ENCODE assay signal across 9 cellular contexts in genomic region chr1:165598676-165599059, GRCh38. TPM values are rescaled to one million over a fixed set of nuclear protein-coding genes. Genes with fewer than 3 reads are reported as not detected.
DNase-seq lines count a peak whose midpoint lies in the region; ATAC-seq, FAIRE-seq and TF ChIP-seq lines count a peak whose summit lies in the region.
"Had no signal": no experiment of that assay in that cellular context is flagged by ENCODE, and none has a peak within 500 bp of the region (broad histone marks: within the 10 kb centered on the region; RNA-seq: fewer than 3 reads in every experiment).

No MANE protein-coding gene starts in this region.

- WGBS in K562 (ENCODE audit: insufficient coverage, low coverage, missing lambda C conversion rate): 18% methylated on average over 3 of the region's 3 CpGs
- 26 to 34% methylated on average over 3 of the region's 3 CpGs for WGBS in lung, 2 donors
- WGBS in aorta, 2 donors: 7 to 13% methylated on average over 3 of the region's 3 CpGs

- H3K36me3 ChIP-seq in K562 (ENCODE audit: control insufficient read depth, insufficient read depth, low read length) (no peaks in the 10 kb centered on the region), lung (ENCODE audit: control insufficient read depth in 2 of 2, insufficient read depth in 2 of 2, low read length in 2 of 2) (no peaks in the 10 kb centered on the region), aorta (ENCODE audit: control insufficient read depth in 1 of 2, insufficient read depth in 2 of 2, low read length in 1 of 2) (no peaks in the 10 kb centered on the region)

- no peaks in the 10 kb centered on the region for H4K20me1 ChIP-seq in K562 (replicated peaks; ENCODE audit: control insufficient read depth, insufficient read depth, low read length)

- no TSS peak for BruUV-seq in K562 (replicated peaks; lab: Mats Ljungman, UMichigan)

- peak overlapping the region; percentile 93 for H3K4me3 Mint-ChIP-seq in HFFc6

- peaks cover 37% of the 10 kb centered on the region for H3K4me1 Mint-ChIP-seq in HFFc6 (ENCODE audit: low read depth)

- H3K27ac ChIP-seq in K562 (ENCODE audit: extremely low read depth, low read depth, low read length) (peak overlapping the region; percentile 67), lung (ENCODE audit: low read depth in 1 of 2, low read length in 1 of 2) (peak overlapping the region; percentile 64 to 92), aorta (ENCODE audit: low read depth in 1 of 2, low read length in 2 of 2) (peak overlapping the region; percentile 18 to 79)

- no peak for TF ChIP-seq EP300 in K562 (IDR thresholded peaks at IDR 0.05; ENCODE audit: low read length)

- CTCF ChIA-PET in K562 (lab: Yijun Ruan, JAX; ENCODE audit: low intra/inter-chr PET ratio): no interaction called here

- peaks cover 2% of the 10 kb centered on the region for H3K27me3 Mint-ChIP-seq in HFFc6 (ENCODE audit: insufficient read depth)

- FAIRE-seq in K562 (lab: Jason Lieb, UNC): no peak

- ATAC-seq in K562 (no peak; the same call in 2 of the 3 replicates), lung (ENCODE audit: insufficient read depth, low FRiP score) (no peak), aorta (ENCODE audit: low FRiP score) (no peak), HG03565 (IDR thresholded peaks at IDR 0.05; ENCODE audit: unreplicated experiment) (no peak)

- no peak for TF ChIP-seq RAD21 in K562 (CRISPR knock-in tag; conservative IDR thresholded peaks at IDR 0.05 in 1 of 2, IDR thresholded peaks at IDR 0.05 in 1 of 2)

- intact Hi-C loops in K562 (cut with micrococcal nuclease): loop anchor here (1.0 kb wide), 1 partner anchor 230 kb away; no protein-coding TSS in a partner anchor
- intact Hi-C loops in aorta (cut with DNase I): loop anchor here in 1 of 2 donors (5.0 to 10.0 kb wide), 3 partner anchors 34 to 454 kb away; partner anchors contain the start of genes MGST3 and TMCO1

- no peaks in the 10 kb centered on the region for H3K79me2 ChIP-seq in K562 (ENCODE audit: control insufficient read depth, insufficient read depth, low read length)

- H3K27ac Mint-ChIP-seq in HFFc6: peak overlapping the region; percentile 97

- TF ChIP-seq POLR2A in K562 (conservative IDR thresholded peaks at IDR 0.05): no peak

- H3K4me2 ChIP-seq in K562 (ENCODE audit: insufficient read depth, low read length): peak overlapping the region; percentile 89

- no peak for DNase-seq in AG09309 (ENCODE audit: low read depth)
- DNase-seq in HFFc6: no peak
- DNase-seq in K562 (ENCODE audit: extremely low read depth in 1 of 4, low spot score in 3 of 4): peak in 1 of 4 experiments; percentile 14
- DNase-seq in lung (ENCODE audit: low spot score): no peak
- no peak for DNase-seq in aorta
- no peak for DNase-seq in kidney glomerular epithelial cell (lab: John Stamatoyannopoulos, UW)
- DNase-seq in AG20443 (ENCODE audit: low spot score): no peak

- H3K9me3 Mint-ChIP-seq in HFFc6: no peaks in the 10 kb centered on the region

- POLR2A ChIA-PET in K562 (lab: Yijun Ruan, JAX): interaction anchor here (0.6 to 2.0 kb wide), 6 partner anchors 11 to 218 kb away, joined by 3 to 10 read pairs (median 4); no protein-coding TSS in a partner anchor

- peak overlapping the region; percentile 98 for H2AFZ ChIP-seq in K562 (ENCODE audit: low read depth, low read length)

- H3K27me3 ChIP-seq in K562 (ENCODE audit: control insufficient read depth in 2 of 2, insufficient read depth in 2 of 2, low read length in 2 of 2) (0 out of 5 replicates have a peak, but pooled peaks cover 0 to 4% of the 10 kb centered on the region in 2 experiments), lung (ENCODE audit: control insufficient read depth, insufficient read depth) (no peaks in the 10 kb centered on the region), aorta (ENCODE audit: control insufficient read depth in 1 of 2, insufficient read depth in 2 of 2, low read length in 1 of 2) (no peaks in the 10 kb centered on the region)

- H3K4me3 ChIP-seq in AG09309 (ENCODE audit: control insufficient read depth, low read depth, low read length) (peak overlapping the region; percentile 74), K562 (peak overlapping the region; percentile 47), lung (peak overlapping the region; percentile 49), aorta (ENCODE audit: low read length in 2 of 2) (peak overlapping the region; percentile 47 to 86)

- no peaks in the 10 kb centered on the region for H3K36me3 Mint-ChIP-seq in HFFc6 (ENCODE audit: low read depth)

- in situ Hi-C loops in K562 (cut with MboI): loop anchor here (5.0 to 25.0 kb wide), 2 partner anchors 206 to 461 kb away; no protein-coding TSS in a partner anchor

- H3K4me1 ChIP-seq in K562 (replicated peaks in 1 of 2; ENCODE audit: control insufficient read depth in 2 of 2, insufficient read depth in 2 of 2, low read length in 2 of 2): peaks cover 3 to 9% of the 10 kb centered on the region in 2 experiments; a peak in 4 of 5 replicates
- peaks cover 0 to 4% of the 10 kb centered on the region in 2 donors for H3K4me1 ChIP-seq in lung (ENCODE audit: control insufficient read depth in 2 of 2, insufficient read depth in 2 of 2, low read length in 2 of 2)
- H3K4me1 ChIP-seq in aorta (ENCODE audit: control insufficient read depth in 1 of 2, insufficient read depth in 2 of 2, low read length in 2 of 2): peaks cover 0 to 5% of the 10 kb centered on the region in 2 donors

- H3K9me1 ChIP-seq in K562 (ENCODE audit: control insufficient read depth, insufficient read depth, low read length): no peaks in the 10 kb centered on the region

- H3K9me3 ChIP-seq in K562 (replicated peaks; ENCODE audit: control insufficient read depth, insufficient read depth, low read depth, low read length) (no peaks in the 10 kb centered on the region), lung (ENCODE audit: control insufficient read depth in 2 of 2, insufficient read depth in 1 of 2, low read length in 1 of 2) (no peaks in the 10 kb centered on the region), aorta (ENCODE audit: control insufficient read depth, low read length) (no peaks in the 10 kb centered on the region)

- peak overlapping the region; percentile 73 to 90 for H3K9ac ChIP-seq in K562 (ENCODE audit: insufficient read depth in 1 of 2, low read depth in 2 of 2, low read length in 2 of 2)

- TF ChIP-seq CTCF in AG09309 (IDR thresholded peaks at IDR 0.05; ENCODE audit: control insufficient read depth, insufficient read depth, low read depth, low read length, missing control alignments) (no peak), HFFc6 (IDR thresholded peaks at IDR 0.05) (no peak), K562 (IDR thresholded peaks at IDR 0.05 in 2 of 3, conservative IDR thresholded peaks at IDR 0.05 in 1 of 3; ENCODE audit: insufficient read depth in 2 of 3, low read depth in 1 of 3, low read length in 3 of 3) (no peak), lung (IDR thresholded peaks at IDR 0.05; ENCODE audit: control extremely low read depth, extremely low read depth) (no peak)

RNA-seq across cellular contexts. Expression of gene MGST3, which starts 32.4 kb away (rescaled TPM):
- 100 to 1,000 TPM; 183 to 203 (median 196) TPM for total RNA-seq in HFFc6 (2021; fragmentation: NEBNext Ultra II Directional; extraction: Animal tissue kit (Norgen Biotek cat#: 25700))
- total RNA-seq in K562 (2011; cell fraction: chromatin; rRNA removed; ENCODE audit: low replicate concordance): 35.8 and 55.6 TPM in 2 replicates
- 29.2 and 42.6 TPM in 2 replicates for total RNA-seq in K562 (2011; cell fraction: nucleolus; rRNA removed)
- 66.3 and 86.9 TPM in 2 replicates for total RNA-seq in K562 (2011; cell fraction: nucleoplasm; rRNA removed)
- 69.9 and 70.7 TPM in 2 replicates for total RNA-seq in K562 (2014; rRNA removed)
- total RNA-seq in K562 (2014; rRNA removed; fragmentation: Illumina TruSeq; extraction: Trizol): 92.8 and 95.1 TPM in 2 replicates
- 99.5 and 105 TPM in 2 replicates for total RNA-seq in K562 (2015; rRNA removed; fragmentation: Illumina TruSeq; extraction: Trizol)
- 77.0 and 82.0 TPM in 2 replicates for total RNA-seq in K562 (2021)
- 109 and 112 TPM in 2 replicates for polyA plus RNA-seq in K562 (2011; rRNA removed)
- polyA plus RNA-seq in K562 (2011; cell fraction: cytosol; rRNA removed): 137 and 139 TPM in 2 replicates
- polyA plus RNA-seq in K562 (2011; cell fraction: nucleus; rRNA removed): 105 and 159 TPM in 2 replicates
- polyA plus RNA-seq in K562 (2012): 151 and 161 TPM in 2 replicates
- 82.0 and 98.7 TPM in 2 replicates for polyA plus RNA-seq in K562 (2014; fragmentation: Illumina TruSeq; extraction: Trizol)
- polyA plus RNA-seq in K562 (2014; fragmentation: Nextera tagmentation; extraction: Ambion mirVana): 100 to 1,000 TPM; 255 to 287 TPM
- polyA plus RNA-seq in K562 (2014; rRNA removed): 121 and 157 TPM in 2 replicates
- 30.3 and 34.9 TPM in 2 replicates for polyA minus RNA-seq in K562 (2011; rRNA and poly(A)+ RNA removed)
- 20.8 and 22.8 TPM in 2 replicates for polyA minus RNA-seq in K562 (2011; cell fraction: cytosol; rRNA and poly(A)+ RNA removed)
- 12.7 and 27.3 TPM in 2 replicates for polyA minus RNA-seq in K562 (2011; cell fraction: nucleus; rRNA and poly(A)+ RNA removed)
- total RNA-seq in lung: 100 to 1,000 TPM; 141 to 172 TPM
- 100 to 1,000 TPM; 180 to 351 TPM for polyA plus RNA-seq in lung
- 100 to 1,000 TPM; 199 to 230 TPM for total RNA-seq in aorta
- 100 to 1,000 TPM; 203 to 277 TPM for polyA plus RNA-seq in aorta

RNA-seq across cellular contexts. Expression of gene LRRC52, which starts 54.9 kb away (rescaled TPM):
- not detected for total RNA-seq in HFFc6 (2021; fragmentation: NEBNext Ultra II Directional; extraction: Animal tissue kit (Norgen Biotek cat#: 25700))
- not detected in 2 replicates for total RNA-seq in K562 (2011; cell fraction: chromatin; rRNA removed; ENCODE audit: low replicate concordance)
- total RNA-seq in K562 (2011; cell fraction: nucleolus; rRNA removed): not detected in 2 replicates
- not detected in 2 replicates for total RNA-seq in K562 (2011; cell fraction: nucleoplasm; rRNA removed)
- total RNA-seq in K562 (2014; rRNA removed) (not detected in 2 replicates), K562 (2014; rRNA removed; fragmentation: Illumina TruSeq; extraction: Trizol) (not detected in 2 replicates), K562 (2015; rRNA removed; fragmentation: Illumina TruSeq; extraction: Trizol) (not detected in 2 replicates), K562 (2021) (not detected in 2 replicates), lung (not detected), aorta (not detected)
- polyA plus RNA-seq in K562 (2011; rRNA removed) (not detected in 2 replicates), K562 (2014; fragmentation: Illumina TruSeq; extraction: Trizol) (not detected in 2 replicates), K562 (2014; fragmentation: Nextera tagmentation; extraction: Ambion mirVana) (not detected), K562 (2014; rRNA removed) (not detected in 2 replicates), lung (under 1 TPM; 0.08 to 0.14 TPM), aorta (not detected)
- not detected in 2 replicates for polyA plus RNA-seq in K562 (2011; cell fraction: cytosol; rRNA removed)
- polyA plus RNA-seq in K562 (2011; cell fraction: nucleus; rRNA removed): not detected in 2 replicates
- not detected in 2 replicates for polyA plus RNA-seq in K562 (2012)
- polyA minus RNA-seq in K562 (2011; rRNA and poly(A)+ RNA removed): not detected in 2 replicates
- not detected in 2 replicates for polyA minus RNA-seq in K562 (2011; cell fraction: cytosol; rRNA and poly(A)+ RNA removed)
- polyA minus RNA-seq in K562 (2011; cell fraction: nucleus; rRNA and poly(A)+ RNA removed): not detected in 2 replicates
- total RNA-seq: pulmonary artery endothelial cell had no signal
